9 cellular contexts compared by ENCODE assay signal in genomic region chr9:105842023-105842644, GRCh38.
DNase-seq lines count a peak whose midpoint lies in the region; ATAC-seq and TF ChIP-seq lines count a peak whose summit lies in the region.
"Had no signal": no experiment of that assay in that cellular context is flagged by ENCODE, and none has a peak within 500 bp of the region (broad histone marks: within the 10 kb centered on the region; RNA-seq: fewer than 3 reads in every experiment).

No MANE protein-coding gene starts in this region.

- H3K27me3 ChIP-seq in SJCRH30 (no peaks in the 10 kb centered on the region; the same call in 1 of the 2 replicates), psoas muscle (ENCODE audit: insufficient read depth in 3 of 3, low read length in 2 of 3) (no peaks in the 10 kb centered on the region)

- peak; percentile 56 for ATAC-seq in HG03520 (IDR thresholded peaks at IDR 0.05; ENCODE audit: unreplicated experiment)
- no peak for ATAC-seq in psoas muscle
- ATAC-seq in GM21717 (IDR thresholded peaks at IDR 0.05; ENCODE audit: unreplicated experiment), result no peak
- ATAC-seq: activated T-cell treated with anti-CD3 and anti-CD28 coated beads, Interleukin-2, amount 50 U/mL, for 72 hours had no signal

- H3K36me3 ChIP-seq in SJCRH30, result no peaks in the 10 kb centered on the region
- H3K36me3 ChIP-seq in psoas muscle (ENCODE audit: insufficient read depth in 1 of 2, low read depth in 1 of 2), result no peaks in the 10 kb centered on the region

- intact Hi-C loops in psoas muscle (cut with DNase I), result loop anchor here in 1 of 2 donors (5.0 kb wide), 1 partner anchor 40 kb away; no protein-coding TSS in a partner anchor

- TF ChIP-seq CTCF in fibroblast of pulmonary artery (IDR thresholded peaks at IDR 0.05; ENCODE audit: low read length, missing control alignments), result peak; percentile 91
- peak; percentile 77 for TF ChIP-seq CTCF in psoas muscle (IDR thresholded peaks at IDR 0.05)

- DNase-seq in NOMO-1 treated with DMSO at 0.1 percent for 48 hours (lab: John Stamatoyannopoulos, UW; ENCODE audit: unreplicated experiment) (peak; percentile 35), NOMO-1 treated with dmso at 0.1 percent for 144 hours (lab: John Stamatoyannopoulos, UW; ENCODE audit: unreplicated experiment) (no peak), SJCRH30 (peak; percentile 18 to 64), fibroblast of pulmonary artery (ENCODE audit: low read depth) (peak; percentile 59), psoas muscle (no peak), SK-N-DZ (ENCODE audit: low spot score) (no peak)

- no peak overlapping the region for H3K4me3 ChIP-seq in SJCRH30
- no peak overlapping the region for H3K4me3 ChIP-seq in fibroblast of pulmonary artery (replicated peaks; ENCODE audit: low read depth, low read length)
- no peak overlapping the region for H3K4me3 ChIP-seq in psoas muscle

- H3K9me3 ChIP-seq in SJCRH30 (replicated peaks) (no peaks in the 10 kb centered on the region), psoas muscle (no peaks in the 10 kb centered on the region)

- H3K27ac ChIP-seq in SJCRH30, result no peak overlapping the region
- no peak overlapping the region for H3K27ac ChIP-seq in psoas muscle

- WGBS in psoas muscle, 3 donors, result 56 to 58% (median 56%) methylated on average over 4 of the region's 4 CpGs

- H3K4me1 ChIP-seq in SJCRH30 (no peaks in the 10 kb centered on the region), psoas muscle (no peaks in the 10 kb centered on the region)

Comparison
In these comparisons a context has a peak if more than half of its experiments do, and no peak if none do; other contexts are left out.
1. DNase-seq: peak in NOMO-1 treated with DMSO at 0.1 percent for 48 hours (single experiment), SJCRH30 (2 of 2) and fibroblast of pulmonary artery (single experiment); none in NOMO-1 treated with dmso at 0.1 percent for 144 hours (single experiment), psoas muscle (0 of 2) and SK-N-DZ (single experiment).